In the genomic region with DNA sequence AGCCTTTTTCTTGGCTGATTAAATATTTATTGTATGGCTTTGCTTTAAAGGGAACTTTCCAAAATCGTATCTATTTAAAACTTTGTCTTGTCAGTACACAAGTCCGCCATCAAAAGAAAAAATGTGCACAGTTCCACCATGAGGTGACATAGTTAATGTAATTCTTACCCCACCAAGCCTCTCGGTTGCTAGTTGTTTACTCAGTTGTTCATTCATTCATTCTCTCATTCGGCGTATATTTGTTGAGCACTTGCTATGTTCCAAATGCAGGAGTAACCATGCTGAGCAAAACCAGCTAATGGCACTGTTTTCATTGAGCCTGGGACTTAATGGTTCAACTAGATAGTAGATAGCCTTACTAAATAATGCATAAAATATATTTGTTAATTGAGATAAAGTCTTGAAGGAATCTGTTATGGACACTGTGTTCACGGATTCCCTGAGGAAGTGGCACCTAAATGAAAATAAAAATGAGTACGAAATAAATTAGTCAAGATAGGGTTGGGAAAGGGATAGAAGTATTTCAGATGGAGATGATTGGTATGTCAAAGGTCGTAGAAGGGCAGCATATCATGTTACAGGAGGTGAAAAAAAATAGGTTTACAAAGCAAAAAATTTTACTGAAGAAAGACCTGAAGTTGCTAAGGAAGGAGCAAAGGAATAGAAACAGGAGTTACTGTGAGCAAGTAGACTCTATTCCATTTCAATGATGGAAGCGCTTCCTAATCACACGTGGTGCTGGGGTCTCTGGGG, we compare ENCODE assay signal across 1 cellular context.
TF ChIP-seq lines count a peak whose summit lies in the region.

No MANE protein-coding gene starts in this region.

TF ChIP-seq in GM12878, 131 proteins besides CTCF, POLR2A, EP300 and RAD21:
- TF ChIP-seq POLR2AphosphoS5 (IDR thresholded peaks at IDR 0.05; ENCODE audit: low read length) (no peak), POU2F2 (IDR thresholded peaks at IDR 0.05; ENCODE audit: borderline replicate concordance, low read depth, low read length) (no peak), SIN3A (IDR thresholded peaks at IDR 0.05; ENCODE audit: low read depth, low read length) (no peak), BRCA1 (IDR thresholded peaks at IDR 0.05; ENCODE audit: low read depth, low read length) (no peak), BACH1 (IDR thresholded peaks at IDR 0.05; ENCODE audit: borderline replicate concordance) (no peak), ZNF217 (IDR thresholded peaks at IDR 0.05) (no peak), E2F4 (IDR thresholded peaks at IDR 0.05; ENCODE audit: low read depth, low read length) (no peak), POLR2AphosphoS2 (IDR thresholded peaks at IDR 0.05; ENCODE audit: low read depth, low read length) (no peak), KAT2A (conservative IDR thresholded peaks at IDR 0.05; ENCODE audit: control insufficient read depth, low read depth, low read length) (no peak)
- TF ChIP-seq, protein P1, sequence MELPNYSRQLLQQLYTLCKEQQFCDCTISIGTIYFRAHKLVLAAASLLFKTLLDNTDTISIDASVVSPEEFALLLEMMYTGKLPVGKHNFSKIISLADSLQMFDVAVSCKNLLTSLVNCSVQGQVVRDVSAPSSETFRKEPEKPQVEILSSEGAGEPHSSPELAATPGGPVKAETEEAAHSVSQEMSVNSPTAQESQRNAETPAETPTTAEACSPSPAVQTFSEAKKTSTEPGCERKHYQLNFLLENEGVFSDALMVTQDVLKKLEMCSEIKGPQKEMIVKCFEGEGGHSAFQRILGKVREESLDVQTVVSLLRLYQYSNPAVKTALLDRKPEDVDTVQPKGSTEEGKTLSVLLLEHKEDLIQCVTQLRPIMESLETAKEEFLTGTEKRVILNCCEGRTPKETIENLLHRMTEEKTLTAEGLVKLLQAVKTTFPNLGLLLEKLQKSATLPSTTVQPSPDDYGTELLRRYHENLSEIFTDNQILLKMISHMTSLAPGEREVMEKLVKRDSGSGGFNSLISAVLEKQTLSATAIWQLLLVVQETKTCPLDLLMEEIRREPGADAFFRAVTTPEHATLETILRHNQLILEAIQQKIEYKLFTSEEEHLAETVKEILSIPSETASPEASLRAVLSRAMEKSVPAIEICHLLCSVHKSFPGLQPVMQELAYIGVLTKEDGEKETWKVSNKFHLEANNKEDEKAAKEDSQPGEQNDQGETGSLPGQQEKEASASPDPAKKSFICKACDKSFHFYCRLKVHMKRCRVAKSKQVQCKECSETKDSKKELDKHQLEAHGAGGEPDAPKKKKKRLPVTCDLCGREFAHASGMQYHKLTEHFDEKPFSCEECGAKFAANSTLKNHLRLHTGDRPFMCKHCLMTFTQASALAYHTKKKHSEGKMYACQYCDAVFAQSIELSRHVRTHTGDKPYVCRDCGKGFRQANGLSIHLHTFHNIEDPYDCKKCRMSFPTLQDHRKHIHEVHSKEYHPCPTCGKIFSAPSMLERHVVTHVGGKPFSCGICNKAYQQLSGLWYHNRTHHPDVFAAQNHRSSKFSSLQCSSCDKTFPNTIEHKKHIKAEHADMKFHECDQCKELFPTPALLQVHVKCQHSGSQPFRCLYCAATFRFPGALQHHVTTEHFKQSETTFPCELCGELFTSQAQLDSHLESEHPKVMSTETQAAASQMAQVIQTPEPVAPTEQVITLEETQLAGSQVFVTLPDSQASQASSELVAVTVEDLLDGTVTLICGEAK (IDR thresholded peaks at IDR 0.05; ENCODE audit: borderline replicate concordance) = no peak
- TF ChIP-seq, protein P2, sequence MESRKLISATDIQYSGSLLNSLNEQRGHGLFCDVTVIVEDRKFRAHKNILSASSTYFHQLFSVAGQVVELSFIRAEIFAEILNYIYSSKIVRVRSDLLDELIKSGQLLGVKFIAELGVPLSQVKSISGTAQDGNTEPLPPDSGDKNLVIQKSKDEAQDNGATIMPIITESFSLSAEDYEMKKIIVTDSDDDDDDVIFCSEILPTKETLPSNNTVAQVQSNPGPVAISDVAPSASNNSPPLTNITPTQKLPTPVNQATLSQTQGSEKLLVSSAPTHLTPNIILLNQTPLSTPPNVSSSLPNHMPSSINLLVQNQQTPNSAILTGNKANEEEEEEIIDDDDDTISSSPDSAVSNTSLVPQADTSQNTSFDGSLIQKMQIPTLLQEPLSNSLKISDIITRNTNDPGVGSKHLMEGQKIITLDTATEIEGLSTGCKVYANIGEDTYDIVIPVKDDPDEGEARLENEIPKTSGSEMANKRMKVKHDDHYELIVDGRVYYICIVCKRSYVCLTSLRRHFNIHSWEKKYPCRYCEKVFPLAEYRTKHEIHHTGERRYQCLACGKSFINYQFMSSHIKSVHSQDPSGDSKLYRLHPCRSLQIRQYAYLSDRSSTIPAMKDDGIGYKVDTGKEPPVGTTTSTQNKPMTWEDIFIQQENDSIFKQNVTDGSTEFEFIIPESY (IDR thresholded peaks at IDR 0.05) = no peak
- TF ChIP-seq, protein P3, sequence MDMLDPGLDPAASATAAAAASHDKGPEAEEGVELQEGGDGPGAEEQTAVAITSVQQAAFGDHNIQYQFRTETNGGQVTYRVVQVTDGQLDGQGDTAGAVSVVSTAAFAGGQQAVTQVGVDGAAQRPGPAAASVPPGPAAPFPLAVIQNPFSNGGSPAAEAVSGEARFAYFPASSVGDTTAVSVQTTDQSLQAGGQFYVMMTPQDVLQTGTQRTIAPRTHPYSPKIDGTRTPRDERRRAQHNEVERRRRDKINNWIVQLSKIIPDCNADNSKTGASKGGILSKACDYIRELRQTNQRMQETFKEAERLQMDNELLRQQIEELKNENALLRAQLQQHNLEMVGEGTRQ (IDR thresholded peaks at IDR 0.05; ENCODE audit: borderline replicate concordance, low read depth, low read length) = no peak
- TF ChIP-seq, protein P4, sequence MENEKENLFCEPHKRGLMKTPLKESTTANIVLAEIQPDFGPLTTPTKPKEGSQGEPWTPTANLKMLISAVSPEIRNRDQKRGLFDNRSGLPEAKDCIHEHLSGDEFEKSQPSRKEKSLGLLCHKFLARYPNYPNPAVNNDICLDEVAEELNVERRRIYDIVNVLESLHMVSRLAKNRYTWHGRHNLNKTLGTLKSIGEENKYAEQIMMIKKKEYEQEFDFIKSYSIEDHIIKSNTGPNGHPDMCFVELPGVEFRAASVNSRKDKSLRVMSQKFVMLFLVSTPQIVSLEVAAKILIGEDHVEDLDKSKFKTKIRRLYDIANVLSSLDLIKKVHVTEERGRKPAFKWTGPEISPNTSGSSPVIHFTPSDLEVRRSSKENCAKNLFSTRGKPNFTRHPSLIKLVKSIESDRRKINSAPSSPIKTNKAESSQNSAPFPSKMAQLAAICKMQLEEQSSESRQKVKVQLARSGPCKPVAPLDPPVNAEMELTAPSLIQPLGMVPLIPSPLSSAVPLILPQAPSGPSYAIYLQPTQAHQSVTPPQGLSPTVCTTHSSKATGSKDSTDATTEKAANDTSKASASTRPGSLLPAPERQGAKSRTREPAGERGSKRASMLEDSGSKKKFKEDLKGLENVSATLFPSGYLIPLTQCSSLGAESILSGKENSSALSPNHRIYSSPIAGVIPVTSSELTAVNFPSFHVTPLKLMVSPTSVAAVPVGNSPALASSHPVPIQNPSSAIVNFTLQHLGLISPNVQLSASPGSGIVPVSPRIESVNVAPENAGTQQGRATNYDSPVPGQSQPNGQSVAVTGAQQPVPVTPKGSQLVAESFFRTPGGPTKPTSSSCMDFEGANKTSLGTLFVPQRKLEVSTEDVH (IDR thresholded peaks at IDR 0.05; ENCODE audit: low read depth, partially characterized antibody) = no peak
